12 cellular contexts compared by ENCODE assay signal in genomic region chr12:101018540-101018939, GRCh38.
DNase-seq lines count a peak whose midpoint lies in the region; ATAC-seq, FAIRE-seq and TF ChIP-seq lines count a peak whose summit lies in the region.
"Had no signal": no experiment of that assay in that cellular context is flagged by ENCODE, and none has a peak within 500 bp of the region (broad histone marks: within the 10 kb centered on the region; RNA-seq: fewer than 3 reads in every experiment).

No MANE protein-coding gene starts in this region.

- DNase-seq in GM23248 (peak; percentile 91), SJCRH30 (peak; percentile 58 to 69), fibroblast of mammary gland (ENCODE audit: low read depth) (peak; percentile 82), progenitor cell of endocrine pancreas (ENCODE audit: low spot score, unreplicated experiment) (no peak), GM12892 (ENCODE audit: insufficient read length) (no peak), NCI-H446 treated with DMSO at 0.1 percent for 48 hours (lab: John Stamatoyannopoulos, UW) (no peak)
- no peak for DNase-seq in activated CD8-positive, alpha-beta T cell treated with anti-CD3 and anti-CD28 coated beads, Interleukin-2, amount 10 ng/mL, durations not matched to agents 7 days and 5 days
- DNase-seq in activated effector memory CD4-positive, alpha-beta T cell treated with Interleukin-2 at 50 U/mL for 16 hours: no peak
- DNase-seq: activated CD4-positive, alpha-beta T cell treated with anti-CD3 and anti-CD28 coated beads for 1 hour; naive B cell; NCI-H1048 had no signal

- 29 to 32% methylated on average over 2 of the region's 2 CpGs for whole genome bisulfite sequencing in GM23248 (ENCODE audit: low coverage in 1 of 2, low lambda C conversion rate in 2 of 2, missing lambda C conversion rate in 2 of 2), 2 experiments

- peaks cover 44% of the 10 kb centered on the region for H3F3A ChIP-seq in GM23248 (ENCODE audit: insufficient read depth)

- CTCF ChIA-PET in activated CD8-positive, alpha-beta T cell treated with anti-CD3 and anti-CD28 coated beads, Interleukin-2, amount 10 ng/mL, durations not matched to agents 7 days and 5 days (lab: Charles Lee): no interaction called here

- H3K9me3 ChIP-seq in GM23248 (ENCODE audit: low read depth) (no peaks in the 10 kb centered on the region), SJCRH30 (replicated peaks) (peaks cover 10% of the 10 kb centered on the region; the same call in 1 of the 2 replicates)

- no peak for ATAC-seq in activated CD8-positive, alpha-beta T cell treated with anti-CD3 and anti-CD28 coated beads, Interleukin-2, amount 10 ng/mL, durations not matched to agents 7 days and 5 days
- ATAC-seq: activated naive CD4-positive, alpha-beta T cell treated with anti-CD3 and anti-CD28 coated beads, Interleukin-2, amount 50 U/mL, for 72 hours had no signal

- peaks cover 5% of the 10 kb centered on the region for H3K4me1 Mint-ChIP-seq in progenitor cell of endocrine pancreas (ENCODE audit: low read depth)
- no peaks in the 10 kb centered on the region for H3K4me1 Mint-ChIP-seq in activated CD8-positive, alpha-beta T cell treated with anti-CD3 and anti-CD28 coated beads, Interleukin-2, amount 10 ng/mL, durations not matched to agents 7 days and 5 days (ENCODE audit: low read depth)
- H3K4me1 Mint-ChIP-seq: naive B cell had no signal

- no peaks in the 10 kb centered on the region for H3K79me2 ChIP-seq in GM23248 (ENCODE audit: insufficient read depth)

- H3K9ac ChIP-seq in GM23248: no peak overlapping the region

- H3K27me3 ChIP-seq in GM23248 (replicated peaks; ENCODE audit: insufficient read depth): no peaks in the 10 kb centered on the region
- no peaks in the 10 kb centered on the region for H3K27me3 ChIP-seq in SJCRH30

- peaks cover 4% of the 10 kb centered on the region for H3K9me3 Mint-ChIP-seq in progenitor cell of endocrine pancreas (ENCODE audit: low read depth)
- H3K9me3 Mint-ChIP-seq in activated CD8-positive, alpha-beta T cell treated with anti-CD3 and anti-CD28 coated beads, Interleukin-2, amount 10 ng/mL, durations not matched to agents 7 days and 5 days (ENCODE audit: insufficient read depth): no peaks in the 10 kb centered on the region

- no peak overlapping the region for H3K4me3 Mint-ChIP-seq in progenitor cell of endocrine pancreas (ENCODE audit: low read depth)
- H3K4me3 Mint-ChIP-seq in activated CD8-positive, alpha-beta T cell treated with anti-CD3 and anti-CD28 coated beads, Interleukin-2, amount 10 ng/mL, durations not matched to agents 7 days and 5 days: no peak overlapping the region

- FAIRE-seq in GM12892 (lab: Jason Lieb, UNC): no peak

- H3K27ac ChIP-seq in GM23248 (peak overlapping the region; percentile 38), SJCRH30 (peak overlapping the region; percentile 83)

- no peak for TF ChIP-seq CTCF in fibroblast of mammary gland (conservative IDR thresholded peaks at IDR 0.05; ENCODE audit: control insufficient read depth, insufficient read depth, low read depth, low read length)
- no peak for TF ChIP-seq CTCF in progenitor cell of endocrine pancreas (IDR thresholded peaks at IDR 0.05; ENCODE audit: unreplicated experiment)

- H3K4me3 ChIP-seq in GM23248 (no peak overlapping the region), SJCRH30 (no peak overlapping the region), fibroblast of mammary gland (ENCODE audit: control insufficient read depth, low read depth, low read length) (no peak overlapping the region)

- in situ Hi-C loops in GM23248 (cut with MboI): no loop called here

- no peak for TF ChIP-seq POLR2A in GM12892 (IDR thresholded peaks at IDR 0.05; ENCODE audit: low read depth, low read length)

- no peaks in the 10 kb centered on the region for H4K20me1 ChIP-seq in GM23248 (ENCODE audit: insufficient read depth)

- no peaks in the 10 kb centered on the region for H3K27me3 Mint-ChIP-seq in progenitor cell of endocrine pancreas
- H3K27me3 Mint-ChIP-seq in activated CD8-positive, alpha-beta T cell treated with anti-CD3 and anti-CD28 coated beads, Interleukin-2, amount 10 ng/mL, durations not matched to agents 7 days and 5 days (ENCODE audit: low read depth): no peaks in the 10 kb centered on the region
- H3K27me3 Mint-ChIP-seq: naive B cell had no signal

- H3K27ac Mint-ChIP-seq in progenitor cell of endocrine pancreas: peak overlapping the region; percentile 82
- no peak overlapping the region for H3K27ac Mint-ChIP-seq in activated CD8-positive, alpha-beta T cell treated with anti-CD3 and anti-CD28 coated beads, Interleukin-2, amount 10 ng/mL, durations not matched to agents 7 days and 5 days
- H3K27ac Mint-ChIP-seq: activated naive CD4-positive, alpha-beta T cell treated with anti-CD3 and anti-CD28 coated beads, Interleukin-2, amount 50 U/mL, for 72 hours; naive B cell had no signal

- H3K36me3 ChIP-seq in GM23248 (ENCODE audit: low read depth) (no peaks in the 10 kb centered on the region), SJCRH30 (no peaks in the 10 kb centered on the region)

- H3K4me1 ChIP-seq in GM23248 (ENCODE audit: insufficient read depth): peaks cover 42% of the 10 kb centered on the region
- H3K4me1 ChIP-seq in SJCRH30: peaks cover 40% of the 10 kb centered on the region

- no peaks in the 10 kb centered on the region for H3K9me2 ChIP-seq in GM23248 (ENCODE audit: insufficient read depth)

- peak overlapping the region; percentile 31 for H3K4me2 ChIP-seq in GM23248 (ENCODE audit: unreplicated experiment)

- H3K36me3 Mint-ChIP-seq in progenitor cell of endocrine pancreas (ENCODE audit: insufficient read depth): no peaks in the 10 kb centered on the region
- H3K36me3 Mint-ChIP-seq in activated CD8-positive, alpha-beta T cell treated with anti-CD3 and anti-CD28 coated beads, Interleukin-2, amount 10 ng/mL, durations not matched to agents 7 days and 5 days (ENCODE audit: low read depth): no peaks in the 10 kb centered on the region
- H3K36me3 Mint-ChIP-seq: naive B cell had no signal

- H2AFZ ChIP-seq in GM23248: no peak overlapping the region

- POLR2A ChIA-PET in activated CD8-positive, alpha-beta T cell treated with anti-CD3 and anti-CD28 coated beads, Interleukin-2, amount 10 ng/mL, durations not matched to agents 7 days and 5 days (lab: Charles Lee): no interaction called here

Comparison
In these comparisons a context has a peak if more than half of its experiments do, and no peak if none do; other contexts are left out.
1. DNase-seq: peak in GM23248 (single experiment), SJCRH30 (2 of 2) and fibroblast of mammary gland (single experiment); none in progenitor cell of endocrine pancreas (single experiment), GM12892 (single experiment), activated CD8-positive, alpha-beta T cell treated with anti-CD3 and anti-CD28 coated beads, Interleukin-2, amount 10 ng/mL, durations not matched to agents 7 days and 5 days (single experiment), NCI-H446 treated with DMSO at 0.1 percent for 48 hours (single experiment) and activated effector memory CD4-positive, alpha-beta T cell treated with Interleukin-2 at 50 U/mL for 16 hours (single experiment).